ENCODE assay signal across 15 cellular contexts in genomic region chr12:22494319-22494718, GRCh38. TPM values are rescaled to one million over a fixed set of nuclear protein-coding genes. Genes with fewer than 3 reads are reported as not detected.
DNase-seq lines count a peak whose midpoint lies in the region; ATAC-seq and TF ChIP-seq lines count a peak whose summit lies in the region.
"Had no signal": no experiment of that assay in that cellular context is flagged by ENCODE, and none has a peak within 500 bp of the region (broad histone marks: within the 10 kb centered on the region; RNA-seq: fewer than 3 reads in every experiment).

No MANE protein-coding gene starts in this region.

- H3K23ac ChIP-seq in mesendoderm (ENCODE audit: low read length), result no peak overlapping the region

- peaks cover 15% of the 10 kb centered on the region for H3K36me3 ChIP-seq in GM23248 (ENCODE audit: low read depth)
- no peaks in the 10 kb centered on the region for H3K36me3 ChIP-seq in mesendoderm (ENCODE audit: control insufficient read depth, insufficient read depth, low read length)

- H3K27me3 ChIP-seq in GM23248 (replicated peaks; ENCODE audit: insufficient read depth) (no peaks in the 10 kb centered on the region), mesendoderm (ENCODE audit: insufficient read depth, low read length, poor library complexity) (no peaks in the 10 kb centered on the region)

- H3K4me2 ChIP-seq in GM23248 (ENCODE audit: unreplicated experiment) (no peak overlapping the region), mesendoderm (ENCODE audit: low read length) (no peak overlapping the region)
- H3K4me2 ChIP-seq: A549, GM23338 had no signal

- H3K9ac ChIP-seq in GM23248 (no peak overlapping the region), mesendoderm (ENCODE audit: low read length) (no peak overlapping the region)

- H3K4me3 ChIP-seq in GM23248 (no peak overlapping the region), choroid plexus epithelial cell (ENCODE audit: low read depth, low read length) (no peak overlapping the region), mesendoderm (ENCODE audit: low read length) (no peak overlapping the region), lower leg skin (ENCODE audit: low read depth, poor library complexity, severe bottlenecking) (no peak overlapping the region)
- H3K4me3 ChIP-seq: A549, GM23338 had no signal

- no peak overlapping the region for H2BK5ac ChIP-seq in mesendoderm (ENCODE audit: low read length)

- no peak overlapping the region for H3K18ac ChIP-seq in mesendoderm (ENCODE audit: low read length)

- H3K4ac ChIP-seq in mesendoderm (ENCODE audit: low read depth, low read length), result no peak overlapping the region

- no peak overlapping the region for H3K27ac ChIP-seq in GM23248
- no peak overlapping the region for H3K27ac ChIP-seq in mesendoderm (ENCODE audit: low read depth, low read length)
- H3K27ac ChIP-seq: A549 had no signal

- intact Hi-C loops in lower leg skin (cut with DNase I; ENCODE audit: low total_unique reads), result no loop called here

- no peak for ATAC-seq in HG02610 (IDR thresholded peaks at IDR 0.05; ENCODE audit: unreplicated experiment)
- ATAC-seq: A549, GM23338, HepG2 had no signal

- in situ Hi-C loops in GM23248 (cut with MboI), result no loop called here

- H4K5ac ChIP-seq in mesendoderm (ENCODE audit: low read length), result no peak overlapping the region

- H2AFZ ChIP-seq in GM23248, result no peak overlapping the region
- H2AFZ ChIP-seq: GM23338 had no signal

- no peaks in the 10 kb centered on the region for H3K9me2 ChIP-seq in GM23248 (ENCODE audit: insufficient read depth)

- DNase-seq in GM23248 (peak; percentile 8), choroid plexus epithelial cell (ENCODE audit: low read depth) (peak; percentile 48), mesendoderm (peak; percentile 19), UCSD-AML1 (lab: John Stamatoyannopoulos, UW; ENCODE audit: unreplicated experiment) (no peak), SHP77 (lab: John Stamatoyannopoulos, UW) (no peak), lower leg skin (ENCODE audit: low spot score in 2 of 2) (no peak)
- DNase-seq: Caco-2; CD8-positive, alpha-beta memory T cell; DMS53; GF-D8; H9 had no signal

- H3K4me1 ChIP-seq in GM23248 (ENCODE audit: insufficient read depth) (peaks cover 8% of the 10 kb centered on the region; the same call in 1 of the 2 replicates), mesendoderm (ENCODE audit: control insufficient read depth, low read depth, low read length) (no peaks in the 10 kb centered on the region)
- H3K4me1 ChIP-seq: Caco-2 had no signal

- H3K56ac ChIP-seq in mesendoderm (ENCODE audit: low read length), result no peak overlapping the region

- no peak overlapping the region for H2BK15ac ChIP-seq in mesendoderm (replicated peaks; ENCODE audit: low read depth)

- WGBS in GM23248 (ENCODE audit: low coverage in 1 of 2, low lambda C conversion rate in 2 of 2, missing lambda C conversion rate in 2 of 2), 2 experiments, result 91 to 97% methylated on average over 1 of the region's 1 CpG
- WGBS in mesendoderm (ENCODE audit: extremely low coverage, insufficient coverage, low lambda C conversion rate), result no CpG with 5 or more reads among the region's 1 CpG
- 83 to 91% methylated on average over 1 of the region's 1 CpG for WGBS in lower leg skin, 2 donors

- TF ChIP-seq CTCF in choroid plexus epithelial cell (conservative IDR thresholded peaks at IDR 0.05; ENCODE audit: low read depth, low read length), result no peak
- no peak for TF ChIP-seq CTCF in lower leg skin (IDR thresholded peaks at IDR 0.05)

- H3K79me2 ChIP-seq in GM23248 (ENCODE audit: insufficient read depth) (no peaks in the 10 kb centered on the region), mesendoderm (ENCODE audit: control insufficient read depth, insufficient read depth, low read length) (no peaks in the 10 kb centered on the region)

- H2AK5ac ChIP-seq in mesendoderm (ENCODE audit: low read length), result no peak overlapping the region

- no peaks in the 10 kb centered on the region for H3K79me1 ChIP-seq in mesendoderm (ENCODE audit: low read length)

- H3K9me3 ChIP-seq in GM23248 (ENCODE audit: low read depth), result no peaks in the 10 kb centered on the region
- H3K9me3 ChIP-seq: A549, Caco-2 had no signal

- no peak overlapping the region for H2BK120ac ChIP-seq in mesendoderm (ENCODE audit: low read depth, low read length)

- no peak for TF ChIP-seq POLR2A in lower leg skin (IDR thresholded peaks at IDR 0.05)

- no peaks in the 10 kb centered on the region for H4K20me1 ChIP-seq in GM23248 (ENCODE audit: insufficient read depth)

- H3F3A ChIP-seq in GM23248 (ENCODE audit: insufficient read depth), result no peaks in the 10 kb centered on the region

- H4K8ac ChIP-seq in mesendoderm (ENCODE audit: low read depth, low read length), result no peak overlapping the region

RNA-seq across cellular contexts. Expression of gene C2CD5, which starts 50.0 kb away (rescaled TPM):
- total RNA-seq in GM23248 (2014; rRNA removed; shearing (Covaris generic)), result 13.3 and 20.9 TPM in 2 replicates
- 12.2 and 13.7 TPM in 2 replicates for polyA plus RNA-seq in GM23248 (2016; fragmentation: Nextera tagmentation; extraction: Ambion mirVana)
- polyA plus RNA-seq in mesendoderm (2013, experiment 1 of 2), result 25.2 TPM
- polyA plus RNA-seq in mesendoderm (2013, experiment 2 of 2), result 24.9 TPM
- 10 to 100 TPM; 19.3 to 22.6 (median 19.9) TPM for total RNA-seq in lower leg skin

Comparison
In these comparisons a context has a peak if more than half of its experiments do, and no peak if none do; other contexts are left out.
1. DNase-seq: peak in GM23248 (single experiment), choroid plexus epithelial cell (single experiment) and mesendoderm (single experiment); none in UCSD-AML1 (single experiment), SHP77 (0 of 2) and lower leg skin (0 of 2).